In the genomic region with DNA sequence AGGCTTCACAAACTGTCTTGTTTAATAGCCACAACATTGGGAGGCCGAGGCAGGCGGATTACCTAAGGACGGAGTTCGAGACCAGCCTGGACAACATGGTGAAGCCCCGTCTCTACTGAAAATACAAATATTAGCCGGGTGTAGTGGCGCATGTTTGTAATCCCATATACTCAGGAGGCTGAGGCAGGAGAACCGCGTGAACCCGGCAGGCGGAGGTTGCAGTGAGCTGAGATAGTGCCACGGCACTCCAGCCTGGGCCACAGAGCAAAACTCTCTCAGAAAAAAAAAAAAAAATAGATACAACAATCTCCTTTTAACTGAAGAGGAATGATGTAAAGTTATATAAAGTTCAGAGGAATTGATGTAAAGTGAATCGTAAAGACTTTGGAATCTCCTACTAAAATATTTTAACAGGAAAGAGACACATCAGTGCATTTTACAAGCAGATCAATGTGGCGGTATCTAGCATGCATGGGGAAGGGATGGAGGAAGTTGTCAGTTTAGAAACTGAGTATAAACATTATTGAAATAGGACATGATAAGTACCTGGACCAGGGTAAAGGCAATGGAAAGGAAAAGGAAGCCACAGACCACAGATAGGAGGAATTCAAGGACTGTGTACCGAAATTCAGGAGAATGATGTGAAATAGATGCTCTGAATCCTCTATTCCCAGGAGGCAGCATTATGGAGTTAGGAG, we compare ENCODE assay signal across 1 cellular context.
TF ChIP-seq lines count a peak whose summit lies in the region.

No MANE protein-coding gene starts in this region.

TF ChIP-seq in IMR-90, 13 proteins besides CTCF, POLR2A, EP300 and RAD21:
- TF ChIP-seq CHD1 (IDR thresholded peaks at IDR 0.05; ENCODE audit: low read depth, low read length) (no peak), SMC3 (IDR thresholded peaks at IDR 0.05; ENCODE audit: low read depth, low read length) (no peak), CEBPB (IDR thresholded peaks at IDR 0.05; ENCODE audit: low read depth, low read length) (no peak), MXI1 (IDR thresholded peaks at IDR 0.05; ENCODE audit: borderline replicate concordance, low read depth, low read length) (no peak), BHLHE40 (IDR thresholded peaks at IDR 0.05; ENCODE audit: low read depth, low read length) (no peak), FOS (IDR thresholded peaks at IDR 0.05; ENCODE audit: low read depth, low read length) (no peak), NFE2L2 (IDR thresholded peaks at IDR 0.05; ENCODE audit: low read depth, low read length) (no peak), MAFK (IDR thresholded peaks at IDR 0.05; ENCODE audit: low read depth, low read length) (no peak), MAZ (IDR thresholded peaks at IDR 0.05; ENCODE audit: borderline replicate concordance, low read depth, low read length) (no peak), RCOR1 (IDR thresholded peaks at IDR 0.05; ENCODE audit: insufficient replicate concordance, low read length) (no peak), RFX5 (IDR thresholded peaks at IDR 0.05; ENCODE audit: low read depth, low read length) (no peak)
- TF ChIP-seq, protein P1, sequence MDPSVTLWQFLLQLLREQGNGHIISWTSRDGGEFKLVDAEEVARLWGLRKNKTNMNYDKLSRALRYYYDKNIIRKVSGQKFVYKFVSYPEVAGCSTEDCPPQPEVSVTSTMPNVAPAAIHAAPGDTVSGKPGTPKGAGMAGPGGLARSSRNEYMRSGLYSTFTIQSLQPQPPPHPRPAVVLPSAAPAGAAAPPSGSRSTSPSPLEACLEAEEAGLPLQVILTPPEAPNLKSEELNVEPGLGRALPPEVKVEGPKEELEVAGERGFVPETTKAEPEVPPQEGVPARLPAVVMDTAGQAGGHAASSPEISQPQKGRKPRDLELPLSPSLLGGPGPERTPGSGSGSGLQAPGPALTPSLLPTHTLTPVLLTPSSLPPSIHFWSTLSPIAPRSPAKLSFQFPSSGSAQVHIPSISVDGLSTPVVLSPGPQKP (IDR thresholded peaks at IDR 0.05; ENCODE audit: borderline replicate concordance, low read depth, low read length): no peak
- TF ChIP-seq, protein P2, sequence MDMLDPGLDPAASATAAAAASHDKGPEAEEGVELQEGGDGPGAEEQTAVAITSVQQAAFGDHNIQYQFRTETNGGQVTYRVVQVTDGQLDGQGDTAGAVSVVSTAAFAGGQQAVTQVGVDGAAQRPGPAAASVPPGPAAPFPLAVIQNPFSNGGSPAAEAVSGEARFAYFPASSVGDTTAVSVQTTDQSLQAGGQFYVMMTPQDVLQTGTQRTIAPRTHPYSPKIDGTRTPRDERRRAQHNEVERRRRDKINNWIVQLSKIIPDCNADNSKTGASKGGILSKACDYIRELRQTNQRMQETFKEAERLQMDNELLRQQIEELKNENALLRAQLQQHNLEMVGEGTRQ (IDR thresholded peaks at IDR 0.05; ENCODE audit: low read depth, low read length): no peak
